Comparison of ENCODE assay signal across 9 cellular contexts in the genomic region with DNA sequence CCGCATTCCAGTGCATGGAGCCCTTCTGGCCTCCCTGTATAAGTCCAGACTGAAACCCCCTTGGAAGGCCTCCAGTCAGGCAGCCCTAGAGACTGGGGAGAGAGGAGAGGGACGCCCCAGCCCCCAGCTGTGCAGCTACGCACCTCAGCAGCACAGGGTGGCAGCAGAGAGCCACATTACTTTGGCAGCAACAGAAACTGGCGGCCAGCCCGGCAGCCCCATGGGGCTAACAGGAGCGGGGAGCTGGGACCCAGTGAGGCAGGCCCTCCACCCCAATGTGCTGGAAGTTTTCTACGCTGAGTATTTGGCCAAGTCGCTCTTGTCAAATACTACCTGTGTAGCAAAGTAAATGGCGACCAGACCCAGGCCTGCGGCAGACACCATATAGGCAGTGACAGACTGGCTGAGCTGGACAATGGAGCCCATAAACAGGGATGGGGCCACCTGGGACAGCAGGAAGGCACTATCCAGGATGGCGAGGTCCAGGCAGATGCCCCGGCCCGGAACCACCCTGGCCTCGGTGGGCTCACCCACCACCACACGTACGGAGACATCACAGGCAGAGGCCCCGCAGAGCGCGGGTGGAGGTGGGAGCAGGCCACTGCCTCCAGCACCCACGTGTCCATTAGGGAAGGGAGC. TPM values are rescaled to one million over a fixed set of nuclear protein-coding genes. Genes with fewer than 3 reads are reported as not detected.
DNase-seq lines count a peak whose midpoint lies in the region; ATAC-seq and TF ChIP-seq lines count a peak whose summit lies in the region.
"Had no signal": no experiment of that assay in that cellular context is flagged by ENCODE, and none has a peak within 500 bp of the region (broad histone marks: within the 10 kb centered on the region; RNA-seq: fewer than 3 reads in every experiment).

No MANE protein-coding gene starts in this region.

- H3K36me3 ChIP-seq in CD8-positive, alpha-beta T cell (ENCODE audit: insufficient read depth, low read length) = no peaks in the 10 kb centered on the region
- H3K36me3 ChIP-seq in SJSA1 = no peaks in the 10 kb centered on the region

- no peaks in the 10 kb centered on the region for H3K36me3 Mint-ChIP-seq in CD8-positive, alpha-beta T cell
- no peaks in the 10 kb centered on the region for H3K36me3 Mint-ChIP-seq in activated naive CD4-positive, alpha-beta T cell treated with anti-CD3 and anti-CD28 coated beads for 36 hours (ENCODE audit: low read depth)

- no peaks in the 10 kb centered on the region for H3K4me1 ChIP-seq in CD8-positive, alpha-beta T cell (ENCODE audit: insufficient read depth, low read length)
- no peaks in the 10 kb centered on the region for H3K4me1 ChIP-seq in SJSA1 (replicated peaks)

- POLR2A ChIA-PET in CD8-positive, alpha-beta T cell (lab: Charles Lee) = interaction anchor here (1.4 to 7.1 kb wide), 3 partner anchors 27 to 67 kb away, joined by 4 to 65 read pairs (median 10); a partner anchor contains a TSS

- H3K9me3 Mint-ChIP-seq in CD8-positive, alpha-beta T cell = no peaks in the 10 kb centered on the region
- no peaks in the 10 kb centered on the region for H3K9me3 Mint-ChIP-seq in activated naive CD4-positive, alpha-beta T cell treated with anti-CD3 and anti-CD28 coated beads for 36 hours
- H3K9me3 Mint-ChIP-seq: T-helper 1 cell treated with Interleukin-12 subunit alpha and Interleukin-12 subunit beta and Interleukin-4 antibody, amounts not matched to agents 30 μg/mL and 1 μg/mL, for 36 hours had no signal

- H3K27ac Mint-ChIP-seq in CD8-positive, alpha-beta T cell = no peak overlapping the region
- H3K27ac Mint-ChIP-seq in activated naive CD4-positive, alpha-beta T cell treated with anti-CD3 and anti-CD28 coated beads for 36 hours = no peak overlapping the region
- H3K27ac Mint-ChIP-seq: T-helper 1 cell treated with Interleukin-12 subunit alpha and Interleukin-12 subunit beta and Interleukin-4 antibody, amounts not matched to agents 30 μg/mL and 1 μg/mL, for 36 hours had no signal

- no peaks in the 10 kb centered on the region for H3K27me3 ChIP-seq in CD8-positive, alpha-beta T cell (ENCODE audit: insufficient read depth, low read length)
- H3K27me3 ChIP-seq in SJSA1 (replicated peaks) = no peaks in the 10 kb centered on the region; the same call in 1 of the 2 replicates

- peak; percentile 82 for TF ChIP-seq CTCF in CD8-positive, alpha-beta T cell (IDR thresholded peaks at IDR 0.05)
- TF ChIP-seq CTCF in GM20000 (IDR thresholded peaks at IDR 0.05; ENCODE audit: extremely low read depth, missing control alignments) = peak; percentile 95

- CTCF ChIA-PET in CD8-positive, alpha-beta T cell (lab: Charles Lee) = interaction anchor here (0.6 to 12.1 kb wide), 60 partner anchors 7 to 430 kb away, joined by 3 to 401 read pairs (median 5); a partner anchor contains a TSS
- CTCF ChIA-PET in activated naive CD4-positive, alpha-beta T cell treated with anti-CD3 and anti-CD28 coated beads for 36 hours (lab: Charles Lee) = interaction anchor here (0.7 to 9.3 kb wide), 62 partner anchors 9 to 447 kb away, joined by 3 to 390 read pairs (median 5); a partner anchor contains a TSS

- no peaks in the 10 kb centered on the region for H3K9me3 ChIP-seq in CD8-positive, alpha-beta T cell (ENCODE audit: low read length)
- H3K9me3 ChIP-seq in SJSA1 (replicated peaks) = no peaks in the 10 kb centered on the region

- intact Hi-C loops in CD8-positive, alpha-beta T cell (cut with DNase I, micrococcal nuclease) = loop anchor here (1.0 to 10.0 kb wide), 7 partner anchors 52 to 448 kb away; a partner anchor contains a TSS
- intact Hi-C loops in activated naive CD4-positive, alpha-beta T cell treated with anti-CD3 and anti-CD28 coated beads for 36 hours (cut with micrococcal nuclease) = loop anchor here (1.0 to 5.0 kb wide), 4 partner anchors 123 to 448 kb away; no protein-coding TSS in a partner anchor

- H3K4me3 Mint-ChIP-seq in CD8-positive, alpha-beta T cell = no peak overlapping the region
- H3K4me3 Mint-ChIP-seq in activated naive CD4-positive, alpha-beta T cell treated with anti-CD3 and anti-CD28 coated beads for 36 hours = no peak overlapping the region
- H3K4me3 Mint-ChIP-seq: T-helper 1 cell treated with Interleukin-12 subunit alpha and Interleukin-12 subunit beta and Interleukin-4 antibody, amounts not matched to agents 30 μg/mL and 1 μg/mL, for 36 hours had no signal

- peak; percentile 57 to 82 (median 69) for DNase-seq in CD8-positive, alpha-beta T cell
- DNase-seq in GM20000 (ENCODE audit: low spot score) (peak; percentile 90), KBM-7 (peak; percentile 77), SJSA1 (ENCODE audit: low read depth in 1 of 2, low spot score in 2 of 2) (peak; percentile 60 to 77), glomerular visceral epithelial cell (ENCODE audit: extremely low spot score) (peak; percentile 69), pons (ENCODE audit: low spot score) (peak; percentile 88), ureter (ENCODE audit: low spot score) (peak; percentile 76)
- DNase-seq in activated naive CD4-positive, alpha-beta T cell treated with anti-CD3 and anti-CD28 coated beads for 36 hours = peak; percentile 84

- no peak overlapping the region for H3K4me3 ChIP-seq in CD8-positive, alpha-beta T cell (ENCODE audit: low read depth, low read length)
- H3K4me3 ChIP-seq in SJSA1 = no peak overlapping the region

- ATAC-seq in CD8-positive, alpha-beta T cell = peak; percentile 88

- in situ Hi-C loops in KBM-7 (cut with MboI; ENCODE audit: low pct_unique_long_range_greater_than_20kb, low sequenced_read_pairs) = no loop called here

- H3K27me3 Mint-ChIP-seq in CD8-positive, alpha-beta T cell (ENCODE audit: low read depth) = no peaks in the 10 kb centered on the region
- H3K27me3 Mint-ChIP-seq in activated naive CD4-positive, alpha-beta T cell treated with anti-CD3 and anti-CD28 coated beads for 36 hours (ENCODE audit: low read depth) = peaks cover 3% of the 10 kb centered on the region

- no peaks in the 10 kb centered on the region for H3K4me1 Mint-ChIP-seq in CD8-positive, alpha-beta T cell (ENCODE audit: low read depth)
- H3K4me1 Mint-ChIP-seq in activated naive CD4-positive, alpha-beta T cell treated with anti-CD3 and anti-CD28 coated beads for 36 hours (ENCODE audit: low read depth) = peaks cover 2% of the 10 kb centered on the region

- H3K27ac ChIP-seq in CD8-positive, alpha-beta T cell (ENCODE audit: low read depth, low read length) = no peak overlapping the region
- no peak overlapping the region for H3K27ac ChIP-seq in SJSA1

RNA-seq across cellular contexts. Expression of a gene that starts 21.2 kb away (rescaled TPM):
- total RNA-seq in CD8-positive, alpha-beta T cell = under 1 TPM in 1 of 2 experiments, not detected in 1; 0.16 TPM
- 2.0 and 2.4 TPM in 2 replicates for total RNA-seq in SJSA1 (2014; rRNA removed; shearing (Covaris generic))
- under 1 TPM; 0.15 to 0.26 TPM for total RNA-seq in activated naive CD4-positive, alpha-beta T cell treated with anti-CD3 and anti-CD28 coated beads for 36 hours
- 3.7 TPM for total RNA-seq in ureter

RNA-seq across cellular contexts. Expression of a gene that starts 27.3 kb away (rescaled TPM):
- 100 to 1,000 TPM; 142 to 147 TPM for total RNA-seq in CD8-positive, alpha-beta T cell
- total RNA-seq in SJSA1 (2014; rRNA removed; shearing (Covaris generic)) = 11.6 and 18.4 TPM in 2 replicates
- 10 to 100 TPM; 60.5 to 62.4 TPM for total RNA-seq in activated naive CD4-positive, alpha-beta T cell treated with anti-CD3 and anti-CD28 coated beads for 36 hours
- total RNA-seq in ureter = 88.7 TPM
